ENCODE assay signal across 32 cellular contexts in the genomic region with DNA sequence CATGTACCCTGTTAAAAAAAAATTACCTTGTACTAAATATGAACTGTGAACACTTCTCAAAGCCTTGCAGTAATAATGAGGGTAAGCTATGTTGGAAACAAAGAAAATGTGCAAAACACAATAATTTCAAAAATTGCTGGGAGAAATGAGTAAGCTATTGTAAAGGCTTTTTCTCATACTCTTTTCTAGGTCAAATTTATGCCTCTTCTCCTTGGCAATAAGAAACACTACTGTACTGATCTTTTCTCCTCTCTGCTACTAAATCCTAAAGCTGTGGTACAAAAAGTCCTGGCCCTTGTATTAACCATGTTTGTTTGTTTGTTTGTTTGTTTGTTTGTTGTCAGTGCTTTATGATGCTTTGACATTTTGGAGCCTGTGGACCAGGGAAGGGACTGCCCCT. TPM values are rescaled to one million over a fixed set of nuclear protein-coding genes. Genes with fewer than 3 reads are reported as not detected.
"Had no signal": no experiment of that assay in that cellular context is flagged by ENCODE, and none has a peak within 500 bp of the region (broad histone marks: within the 10 kb centered on the region; RNA-seq: fewer than 3 reads in every experiment).

No MANE protein-coding gene starts in this region.

- H3K27me3 Mint-ChIP-seq: activated CD4-positive, alpha-beta T cell treated with anti-CD3 and anti-CD28 coated beads, Interleukin-2, amount 10 ng/mL, durations not matched to agents 7 days and 5 days; activated CD8-positive, alpha-beta memory T cell treated with anti-CD3 and anti-CD28 coated beads, Interleukin-2, amount 10 ng/mL, durations not matched to agents 7 days and 5 days; activated CD8-positive, alpha-beta T cell treated with anti-CD3 and anti-CD28 coated beads for 36 hours; activated naive CD4-positive, alpha-beta T cell treated with anti-CD3 and anti-CD28 coated beads, Interleukin-2, amount 50 U/mL, for 24 hours; brain; naive thymus-derived CD4-positive, alpha-beta T cell; progenitor cell of endocrine pancreas had no signal

- DNase-seq: activated CD4-positive, alpha-beta T cell treated with anti-CD3 and anti-CD28 coated beads, Interleukin-2, amount 10 ng/mL, durations not matched to agents 7 days and 5 days; activated CD4-positive, CD25-positive, alpha-beta regulatory T cell treated with anti-CD3 and anti-CD28 coated beads, Interleukin-2, amount 50 U/mL, for 72 hours; activated CD8-positive, alpha-beta memory T cell treated with anti-CD3 and anti-CD28 coated beads, Interleukin-2, amount 10 ng/mL, durations not matched to agents 7 days and 5 days; activated CD8-positive, alpha-beta T cell treated with anti-CD3 and anti-CD28 coated beads for 36 hours; activated gamma-delta T cell treated with Interleukin-2 at 50 U/mL for 16 hours; anterior cingulate cortex; cerebellar nuclear complex; colonic mucosa; effector CD8-positive, alpha-beta T cell; immature natural killer cell; kidney; left colon; mammary epithelial cell; naive thymus-derived CD4-positive, alpha-beta T cell; ovary; right lobe of liver; stimulated activated CD4-positive, alpha-beta T cell treated with anti-CD3 and anti-CD28 coated beads, Interleukin-4, amount 100 ng/mL, for 1 hour; stomach; SW 1271; T1000; thyroid gland; upper lobe of right lung; WERI-Rb-1 had no signal

- H2AFZ ChIP-seq: hepatocyte had no signal

- H3K27me3 ChIP-seq: cardiac muscle cell, colonic mucosa, gastroesophageal sphincter, hepatocyte, ovary, right lobe of liver, stomach, thyroid gland, upper lobe of right lung had no signal

- FAIRE-seq: endothelial cell of umbilical vein, kidney had no signal

- H3K9me3 ChIP-seq: colonic mucosa, gastroesophageal sphincter, ovary, right lobe of liver, stomach, thyroid gland, upper lobe of right lung had no signal

- H3K4me1 ChIP-seq: colonic mucosa, thyroid gland had no signal

- H3K4me3 Mint-ChIP-seq: activated CD4-positive, alpha-beta T cell treated with anti-CD3 and anti-CD28 coated beads, Interleukin-2, amount 10 ng/mL, durations not matched to agents 7 days and 5 days; activated CD8-positive, alpha-beta memory T cell treated with anti-CD3 and anti-CD28 coated beads, Interleukin-2, amount 10 ng/mL, durations not matched to agents 7 days and 5 days; activated CD8-positive, alpha-beta T cell treated with anti-CD3 and anti-CD28 coated beads for 36 hours; brain; immature natural killer cell; mesothelial cell of epicardium; naive thymus-derived CD4-positive, alpha-beta T cell; T-helper 1 cell treated with Interleukin-12 subunit alpha and Interleukin-12 subunit beta and Interleukin-4 antibody, amounts not matched to agents 30 μg/mL and 1 μg/mL, for 36 hours had no signal

- H3K4me2 ChIP-seq: hepatocyte had no signal

- ATAC-seq: activated CD8-positive, alpha-beta memory T cell treated with anti-CD3 and anti-CD28 coated beads, Interleukin-2, amount 10 ng/mL, durations not matched to agents 7 days and 5 days; gastroesophageal sphincter; left colon; naive thymus-derived CD4-positive, alpha-beta T cell; right lobe of liver; upper lobe of right lung had no signal

- H3K9me3 Mint-ChIP-seq: immature natural killer cell had no signal

- H3K27ac ChIP-seq: cardiac muscle cell, colonic mucosa, gastroesophageal sphincter, hepatocyte, ovary, right lobe of liver, stomach, thyroid gland, upper lobe of right lung, WERI-Rb-1 had no signal

- H3K27ac Mint-ChIP-seq: activated CD4-positive, alpha-beta T cell treated with anti-CD3 and anti-CD28 coated beads, Interleukin-2, amount 10 ng/mL, durations not matched to agents 7 days and 5 days; activated CD8-positive, alpha-beta memory T cell treated with anti-CD3 and anti-CD28 coated beads, Interleukin-2, amount 10 ng/mL, durations not matched to agents 7 days and 5 days; brain; immature natural killer cell; mesothelial cell of epicardium; progenitor cell of endocrine pancreas; T-helper 1 cell treated with Interleukin-12 subunit alpha and Interleukin-12 subunit beta and Interleukin-4 antibody, amounts not matched to agents 30 μg/mL and 1 μg/mL, for 36 hours had no signal

- H3K4me3 ChIP-seq: cardiac muscle cell, colonic mucosa, gastroesophageal sphincter, hepatocyte, ovary, right lobe of liver, stomach, thyroid gland, upper lobe of right lung had no signal

- H3K36me3 ChIP-seq: cardiac muscle cell, colonic mucosa, ovary, right lobe of liver, thyroid gland, upper lobe of right lung had no signal

- H3K4me1 Mint-ChIP-seq: mesothelial cell of epicardium had no signal

RNA-seq across cellular contexts. Expression of a gene that starts 17.5 kb away (rescaled TPM):
- polyA plus RNA-seq: cardiac muscle cell had no signal
